ENCODE assay signal across 12 cellular contexts in genomic region chr9:89177021-89177400, GRCh38. TPM values are rescaled to one million over a fixed set of nuclear protein-coding genes. Genes with fewer than 3 reads are reported as not detected.
DNase-seq lines count a peak whose midpoint lies in the region; ATAC-seq and TF ChIP-seq lines count a peak whose summit lies in the region.
"Had no signal": no experiment of that assay in that cellular context is flagged by ENCODE, and none has a peak within 500 bp of the region (broad histone marks: within the 10 kb centered on the region; RNA-seq: fewer than 3 reads in every experiment).

No MANE protein-coding gene starts in this region.

- H3K27ac ChIP-seq in parathyroid adenoma (no peak overlapping the region), tibial nerve (no peak overlapping the region)
- no peak overlapping the region for H3K27ac ChIP-seq in CD4-positive, alpha-beta T cell (ENCODE audit: low read depth, low read length)

- H3K79me2 ChIP-seq in parathyroid adenoma, result no peaks in the 10 kb centered on the region

- H3K4me3 ChIP-seq in fibroblast of the aortic adventitia (ENCODE audit: low read depth, low read length) (peak overlapping the region; percentile 80), parathyroid adenoma (ENCODE audit: low read depth, low read length) (no peak overlapping the region), tibial nerve (peak overlapping the region in 1 of 4 donors; percentile 58)

- H3K27ac Mint-ChIP-seq in CD4-positive, alpha-beta T cell, result no peak overlapping the region
- H3K27ac Mint-ChIP-seq: activated CD8-positive, alpha-beta T cell treated with anti-CD3 and anti-CD28 coated beads for 36 hours had no signal

- H3K9ac ChIP-seq in parathyroid adenoma, result no peak overlapping the region

- H3K36me3 Mint-ChIP-seq in CD4-positive, alpha-beta T cell (ENCODE audit: low read depth), result no peaks in the 10 kb centered on the region

- no peak for ATAC-seq in CD4-positive, alpha-beta T cell (ENCODE audit: poor library complexity)
- ATAC-seq: activated CD8-positive, alpha-beta T cell treated with anti-CD3 and anti-CD28 coated beads for 36 hours; sciatic nerve had no signal

- no peaks in the 10 kb centered on the region for H3K9me3 Mint-ChIP-seq in CD4-positive, alpha-beta T cell
- H3K9me3 Mint-ChIP-seq: activated CD8-positive, alpha-beta T cell treated with anti-CD3 and anti-CD28 coated beads for 36 hours had no signal

- H3K27me3 ChIP-seq in parathyroid adenoma (ENCODE audit: control insufficient read depth, insufficient read depth, low read length) (no peaks in the 10 kb centered on the region), tibial nerve (peaks cover 0 to 25% of the 10 kb centered on the region in 2 donors)
- H3K27me3 ChIP-seq in CD4-positive, alpha-beta T cell (ENCODE audit: control insufficient read depth, insufficient read depth, low read length), result peaks cover 72% of the 10 kb centered on the region

- H3K9me3 ChIP-seq in parathyroid adenoma (ENCODE audit: control insufficient read depth, low read length), result no peaks in the 10 kb centered on the region
- H3K9me3 ChIP-seq in tibial nerve, result no peaks in the 10 kb centered on the region
- no peaks in the 10 kb centered on the region for H3K9me3 ChIP-seq in CD4-positive, alpha-beta T cell (ENCODE audit: control insufficient read depth, low read length)

- peaks cover 71% of the 10 kb centered on the region for H3K27me3 Mint-ChIP-seq in CD4-positive, alpha-beta T cell

- no peak for TF ChIP-seq EP300 in tibial nerve (IDR thresholded peaks at IDR 0.05)

- peaks cover 13% of the 10 kb centered on the region for H3K4me1 Mint-ChIP-seq in CD4-positive, alpha-beta T cell (ENCODE audit: low read depth)

- CTCF ChIA-PET in CD4-positive, alpha-beta T cell (lab: Charles Lee), result no interaction called here

- H3K4me3 Mint-ChIP-seq in CD4-positive, alpha-beta T cell, result no peak overlapping the region
- H3K4me3 Mint-ChIP-seq: activated CD8-positive, alpha-beta T cell treated with anti-CD3 and anti-CD28 coated beads for 36 hours had no signal

- POLR2A ChIA-PET in CD4-positive, alpha-beta T cell (lab: Charles Lee), result no interaction called here

- WGBS in tibial nerve, 2 donors, result 44 to 59% methylated on average over 8 of the region's 8 CpGs

- TF ChIP-seq CTCF in fibroblast of the aortic adventitia (IDR thresholded peaks at IDR 0.05; ENCODE audit: insufficient read depth, low read length), result peak; percentile 10
- no peak for TF ChIP-seq CTCF in parathyroid adenoma (IDR thresholded peaks at IDR 0.05)
- TF ChIP-seq CTCF in tibial nerve (IDR thresholded peaks at IDR 0.05), result no peak
- no peak for TF ChIP-seq CTCF in CD4-positive, alpha-beta T cell (IDR thresholded peaks at IDR 0.05)

- H3K36me3 ChIP-seq in parathyroid adenoma (ENCODE audit: control insufficient read depth, insufficient read depth, low read length) (no peaks in the 10 kb centered on the region), tibial nerve (no peaks in the 10 kb centered on the region)

- intact Hi-C loops in CD4-positive, alpha-beta T cell (cut with DNase I, micrococcal nuclease), result no loop called here

- no peak for TF ChIP-seq POLR2A in tibial nerve (IDR thresholded peaks at IDR 0.05)

- H3K4me2 ChIP-seq in parathyroid adenoma (ENCODE audit: low read length), result no peak overlapping the region

- peak overlapping the region; percentile 77 for H2AFZ ChIP-seq in parathyroid adenoma

- H3K4me1 ChIP-seq in parathyroid adenoma (no peaks in the 10 kb centered on the region), tibial nerve (peaks cover 0 to 39% (median 15%) of the 10 kb centered on the region in 4 donors)

- DNase-seq in Daoy (ENCODE audit: low read depth) (peak; percentile 32), RPMI8226 (peak; percentile 55), fibroblast of the aortic adventitia (ENCODE audit: low read depth) (peak; percentile 78), OCI-M2 (lab: John Stamatoyannopoulos, UW; ENCODE audit: unreplicated experiment) (no peak), HK-2 (ENCODE audit: unreplicated experiment) (no peak), tibial nerve (ENCODE audit: low spot score in 2 of 2) (no peak)
- no peak for DNase-seq in CD4-positive, alpha-beta T cell
- DNase-seq: activated CD8-positive, alpha-beta T cell treated with anti-CD3 and anti-CD28 coated beads for 36 hours; NCI-H187 treated with DMSO at 0.1 percent for 48 hours; SHP77 treated with DMSO at 0.1 percent for 48 hours had no signal

RNA-seq across cellular contexts. Expression of gene SHC3, which starts 1.6 kb away (rescaled TPM):
- total RNA-seq in Daoy (2014; rRNA removed; shearing (Covaris generic)), result 2.3 and 10.1 TPM in 2 replicates
- 26.5 and 28.0 TPM in 2 replicates for total RNA-seq in fibroblast of the aortic adventitia (ENCODE audit: low replicate concordance)
- 10 to 100 TPM in 1 of 4 donors, 1 to 10 TPM in 3; 1.1 to 11.4 (median 3.4) TPM for total RNA-seq in tibial nerve
- not detected for total RNA-seq in CD4-positive, alpha-beta T cell
- total RNA-seq: activated CD8-positive, alpha-beta T cell treated with anti-CD3 and anti-CD28 coated beads for 36 hours had no signal

Comparison
In these comparisons a context has a peak if more than half of its experiments do, and no peak if none do; other contexts are left out.
1. DNase-seq: peak in Daoy (single experiment), RPMI8226 (single experiment) and fibroblast of the aortic adventitia (single experiment); none in OCI-M2 (single experiment), HK-2 (single experiment), tibial nerve (0 of 2) and CD4-positive, alpha-beta T cell (0 of 10).